In the genomic region with DNA sequence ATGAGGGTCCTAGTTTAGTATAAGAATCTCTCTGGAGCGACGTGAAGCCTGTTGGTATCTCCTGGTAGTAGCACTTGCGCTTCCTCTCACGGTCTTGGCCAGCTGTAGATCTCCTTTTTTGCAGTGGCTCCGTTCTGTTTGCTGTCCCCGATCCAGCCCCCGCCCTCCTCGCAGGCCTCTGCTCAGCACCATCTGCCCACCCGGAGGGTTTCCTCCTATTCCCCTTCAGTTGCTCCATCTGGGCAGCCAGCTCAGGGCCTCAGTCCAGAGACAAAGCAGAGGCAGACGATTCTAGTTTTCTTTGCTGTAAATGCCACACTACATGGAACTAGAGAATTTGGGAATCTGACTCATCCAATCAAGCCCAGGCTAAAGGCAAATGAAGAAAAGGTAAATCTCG, we compare ENCODE assay signal across 12 cellular contexts.
DNase-seq lines count a peak whose midpoint lies in the region; ATAC-seq and TF ChIP-seq lines count a peak whose summit lies in the region.
"Had no signal": no experiment of that assay in that cellular context is flagged by ENCODE, and none has a peak within 500 bp of the region (broad histone marks: within the 10 kb centered on the region; RNA-seq: fewer than 3 reads in every experiment).

No MANE protein-coding gene starts in this region.

- peak overlapping the region; percentile 76 for H2AFZ ChIP-seq in mesenchymal stem cell (ENCODE audit: low read depth, low read length)

- H3K9me3 Mint-ChIP-seq in activated naive CD8-positive, alpha-beta T cell (ENCODE audit: low read depth) = no peaks in the 10 kb centered on the region
- H3K9me3 Mint-ChIP-seq in activated naive CD8-positive, alpha-beta T cell treated with anti-CD3 and anti-CD28 coated beads for 36 hours = no peaks in the 10 kb centered on the region
- H3K9me3 Mint-ChIP-seq: activated naive CD8-positive, alpha-beta T cell treated with anti-CD3 and anti-CD28 coated beads, Interleukin-2, amount 50 U/mL, for 24 hours had no signal

- 29% methylated on average over 11 of the region's 11 CpGs for WGBS in mesenchymal stem cell

- H3K27me3 ChIP-seq in mesenchymal stem cell (ENCODE audit: control insufficient read depth in 1 of 2, insufficient read depth in 1 of 2, low read length in 2 of 2) (no peaks in the 10 kb centered on the region), upper lobe of right lung (no peaks in the 10 kb centered on the region)
- H3K27me3 ChIP-seq: upper lobe of left lung had no signal

- H2BK120ac ChIP-seq in mesenchymal stem cell (ENCODE audit: low read depth, low read length) = peak overlapping the region; percentile 6

- no peaks in the 10 kb centered on the region for H3K27me3 Mint-ChIP-seq in activated naive CD8-positive, alpha-beta T cell
- peaks cover 4% of the 10 kb centered on the region for H3K27me3 Mint-ChIP-seq in activated naive CD8-positive, alpha-beta T cell treated with anti-CD3 and anti-CD28 coated beads for 36 hours

- no peak overlapping the region for H3K18ac ChIP-seq in mesenchymal stem cell (ENCODE audit: low read depth in 1 of 2, low read length in 2 of 2)

- H3K9me3 ChIP-seq in mesenchymal stem cell (ENCODE audit: control insufficient read depth, low read length) (no peaks in the 10 kb centered on the region), upper lobe of right lung (no peaks in the 10 kb centered on the region)
- H3K9me3 ChIP-seq: A549, upper lobe of left lung had no signal

- H3K27ac ChIP-seq in mesenchymal stem cell (ENCODE audit: low read length, poor library complexity, severe bottlenecking) (no peak overlapping the region), upper lobe of right lung (no peak overlapping the region)
- H3K27ac ChIP-seq: A549, upper lobe of left lung had no signal

- no peak overlapping the region for H3K4ac ChIP-seq in mesenchymal stem cell (ENCODE audit: low read depth in 1 of 2, low read length in 2 of 2)

- H3K9ac ChIP-seq in mesenchymal stem cell (ENCODE audit: low read length) = peak overlapping the region; percentile 72

- peaks cover 3% of the 10 kb centered on the region for H3K36me3 Mint-ChIP-seq in activated naive CD8-positive, alpha-beta T cell
- H3K36me3 Mint-ChIP-seq in activated naive CD8-positive, alpha-beta T cell treated with anti-CD3 and anti-CD28 coated beads for 36 hours = no peaks in the 10 kb centered on the region

- H4K8ac ChIP-seq in mesenchymal stem cell (ENCODE audit: low read length) = peak overlapping the region; percentile 66

- H3K79me1 ChIP-seq in mesenchymal stem cell (replicated peaks; ENCODE audit: low read length, poor library complexity, severe bottlenecking) = no peaks in the 10 kb centered on the region

- peak; percentile 12 for ATAC-seq in upper lobe of right lung
- no peak for ATAC-seq in HG02623 (IDR thresholded peaks at IDR 0.05; ENCODE audit: unreplicated experiment)
- ATAC-seq in GM18498 (IDR thresholded peaks at IDR 0.05; ENCODE audit: unreplicated experiment) = no peak
- ATAC-seq: A549; activated naive CD8-positive, alpha-beta T cell treated with anti-CD3 and anti-CD28 coated beads, Interleukin-2, amount 50 U/mL, for 24 hours had no signal

- no peak overlapping the region for H3K4me2 ChIP-seq in mesenchymal stem cell (ENCODE audit: low read length, poor library complexity, severe bottlenecking)
- H3K4me2 ChIP-seq: A549 had no signal

- H3K14ac ChIP-seq in mesenchymal stem cell (ENCODE audit: low read length in 2 of 2) = no peak overlapping the region

- H2BK12ac ChIP-seq in mesenchymal stem cell (ENCODE audit: low read length in 2 of 2) = peak overlapping the region in 1 of 2 experiments; percentile 11

- peak overlapping the region; percentile 22 for H2AK5ac ChIP-seq in mesenchymal stem cell (ENCODE audit: low read length, severe bottlenecking)

- H3K4me3 Mint-ChIP-seq in activated naive CD8-positive, alpha-beta T cell = no peak overlapping the region
- no peak overlapping the region for H3K4me3 Mint-ChIP-seq in activated naive CD8-positive, alpha-beta T cell treated with anti-CD3 and anti-CD28 coated beads for 36 hours
- H3K4me3 Mint-ChIP-seq: activated naive CD8-positive, alpha-beta T cell treated with anti-CD3 and anti-CD28 coated beads, Interleukin-2, amount 50 U/mL, for 24 hours had no signal

- no peak for TF ChIP-seq CTCF in upper lobe of right lung (IDR thresholded peaks at IDR 0.05)

- no peak overlapping the region for H4K91ac ChIP-seq in mesenchymal stem cell (ENCODE audit: low read length)

- peaks cover 9% of the 10 kb centered on the region for H3K4me1 ChIP-seq in mesenchymal stem cell (ENCODE audit: control insufficient read depth, insufficient read depth, low read depth, low read length)
- no peaks in the 10 kb centered on the region for H3K4me1 ChIP-seq in upper lobe of right lung
- H3K4me1 ChIP-seq: upper lobe of left lung had no signal

- H3K4me3 ChIP-seq in mesenchymal stem cell (ENCODE audit: insufficient read depth in 1 of 2, low read depth in 1 of 2, low read length in 2 of 2) = peak overlapping the region in 1 of 2 experiments; percentile 68
- no peak overlapping the region for H3K4me3 ChIP-seq in upper lobe of right lung
- H3K4me3 ChIP-seq: A549, upper lobe of left lung had no signal

- no peak overlapping the region for H2BK15ac ChIP-seq in mesenchymal stem cell (ENCODE audit: low read depth, poor library complexity, severe bottlenecking)

- no peak overlapping the region for H3K23ac ChIP-seq in mesenchymal stem cell (ENCODE audit: low read length in 2 of 2)

- no peak for DNase-seq in activated naive CD8-positive, alpha-beta T cell treated with anti-CD3 and anti-CD28 coated beads for 36 hours
- DNase-seq in astrocyte of the hippocampus (ENCODE audit: low read depth, low spot score) (peak; percentile 30), mesenchymal stem cell (no peak), upper lobe of right lung (no peak), NCI-H187 treated with DMSO at 0.1 percent for 48 hours (lab: John Stamatoyannopoulos, UW) (no peak)
- DNase-seq: activated CD4-positive, alpha-beta T cell treated with anti-CD3 and anti-CD28 coated beads, Interleukin-2, amount 50 U/mL, for 1 hour; activated naive CD8-positive, alpha-beta T cell treated with anti-CD3 and anti-CD28 coated beads, Interleukin-2, amount 50 U/mL, for 24 hours had no signal

- H2BK5ac ChIP-seq in mesenchymal stem cell (ENCODE audit: low read depth, low read length, poor library complexity, severe bottlenecking) = no peak overlapping the region

- H3K4me1 Mint-ChIP-seq in activated naive CD8-positive, alpha-beta T cell (ENCODE audit: low read depth) = peaks cover 11% of the 10 kb centered on the region
- H3K4me1 Mint-ChIP-seq in activated naive CD8-positive, alpha-beta T cell treated with anti-CD3 and anti-CD28 coated beads for 36 hours = peaks cover 11% of the 10 kb centered on the region

- H3K36me3 ChIP-seq in mesenchymal stem cell (ENCODE audit: control insufficient read depth in 1 of 2, insufficient read depth in 2 of 2, low read depth in 1 of 2, low read length in 2 of 2) (no peaks in the 10 kb centered on the region), upper lobe of right lung (no peaks in the 10 kb centered on the region)
- H3K36me3 ChIP-seq: upper lobe of left lung had no signal

- intact Hi-C loops in upper lobe of right lung (cut with DNase I) = no loop called here

- peak overlapping the region; percentile 52 for H3K27ac Mint-ChIP-seq in activated naive CD8-positive, alpha-beta T cell
- H3K27ac Mint-ChIP-seq in activated naive CD8-positive, alpha-beta T cell treated with anti-CD3 and anti-CD28 coated beads for 36 hours = no peak overlapping the region
- H3K27ac Mint-ChIP-seq: activated naive CD8-positive, alpha-beta T cell treated with anti-CD3 and anti-CD28 coated beads, Interleukin-2, amount 50 U/mL, for 24 hours had no signal
